Comparison of ENCODE assay signal across 20 cellular contexts in the genomic region with DNA sequence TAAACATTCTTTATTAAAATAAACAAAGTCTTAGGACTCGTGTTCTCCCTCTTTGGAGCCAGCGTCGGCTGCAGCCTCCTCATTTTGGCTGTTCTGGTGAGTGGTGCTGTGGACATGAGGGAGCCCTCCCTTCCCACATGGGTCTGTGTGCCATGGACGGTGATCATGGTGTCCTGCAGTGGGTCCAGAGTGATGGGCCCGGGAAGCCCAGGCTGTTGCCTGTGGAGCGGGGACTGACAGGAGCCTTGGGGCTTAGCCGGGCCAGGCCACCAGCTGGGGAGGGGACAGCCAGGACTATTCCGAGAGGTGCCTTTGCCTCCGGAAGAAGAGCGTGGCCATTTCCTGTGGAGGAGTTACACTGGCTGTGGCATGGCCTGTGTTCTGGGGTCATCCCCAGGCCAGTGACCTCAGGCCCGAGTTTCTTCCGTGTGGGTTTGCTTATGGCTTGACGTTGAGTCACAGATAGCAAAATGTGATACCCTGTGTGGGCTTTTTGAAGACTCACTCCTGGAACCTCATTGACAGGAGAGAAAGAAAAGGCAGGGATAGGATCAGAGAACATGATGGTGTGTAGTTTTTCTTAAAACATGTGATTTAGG.
A peak's percentile ranks its signal among the peaks of the same experiment; 100 is the strongest.
DNase-seq lines count a peak whose midpoint lies in the region; ATAC-seq and TF ChIP-seq lines count a peak whose summit lies in the region.
"Had no signal": no experiment of that assay in that cellular context is flagged by ENCODE, and none has a peak within 500 bp of the region (broad histone marks: within the 10 kb centered on the region; RNA-seq: fewer than 3 reads in every experiment).

No MANE protein-coding gene starts in this region.

- TF ChIP-seq EP300 in transverse colon (IDR thresholded peaks at IDR 0.05; ENCODE audit: low read depth): no peak

- no peaks in the 10 kb centered on the region for H3K27me3 ChIP-seq in transverse colon
- H3K27me3 ChIP-seq: ovary, tibial nerve had no signal

- H3K27ac Mint-ChIP-seq in activated CD8-positive, alpha-beta memory T cell treated with anti-CD3 and anti-CD28 coated beads, Interleukin-2, amount 10 ng/mL, durations not matched to agents 7 days and 5 days: peak overlapping the region; percentile 15
- H3K27ac Mint-ChIP-seq in stimulated activated effector memory CD8-positive, alpha-beta T cell treated with anti-CD3 and anti-CD28 coated beads, Interleukin-12 subunit alpha, Interleukin-12 subunit beta, amount 100 ng/mL, for 72 hours: peak overlapping the region; percentile 81

- 0 out of 2 replicates have a peak overlapping the region, but pooled peaks have one; percentile 16 for H3K27ac ChIP-seq in SK-N-MC
- H3K27ac ChIP-seq in transverse colon: no peak overlapping the region
- H3K27ac ChIP-seq: A549, ovary, tibial nerve had no signal

- H3K9me3 ChIP-seq in SK-N-MC (ENCODE audit: low read depth, low read length) (no peaks in the 10 kb centered on the region), transverse colon (no peaks in the 10 kb centered on the region)
- H3K9me3 ChIP-seq: A549, ovary, tibial nerve had no signal

- no peak for ATAC-seq in activated CD8-positive, alpha-beta memory T cell treated with anti-CD3 and anti-CD28 coated beads, Interleukin-2, amount 10 ng/mL, durations not matched to agents 7 days and 5 days
- no peak for ATAC-seq in stimulated activated effector memory CD8-positive, alpha-beta T cell treated with anti-CD3 and anti-CD28 coated beads, Interleukin-12 subunit alpha, Interleukin-12 subunit beta, amount 100 ng/mL, for 72 hours
- ATAC-seq in GM18868 (IDR thresholded peaks at IDR 0.05; ENCODE audit: unreplicated experiment): no peak
- ATAC-seq: A549, HCT116, PC-3 had no signal

- peaks cover 95% of the 10 kb centered on the region for H3K36me3 ChIP-seq in SK-N-MC (ENCODE audit: insufficient read depth, low read length)
- H3K36me3 ChIP-seq in transverse colon: peaks cover 0 to 12% (median 3%) of the 10 kb centered on the region in 4 donors
- H3K36me3 ChIP-seq: ovary had no signal

- H3K4me3 Mint-ChIP-seq in activated CD8-positive, alpha-beta memory T cell treated with anti-CD3 and anti-CD28 coated beads, Interleukin-2, amount 10 ng/mL, durations not matched to agents 7 days and 5 days: no peak overlapping the region
- no peak overlapping the region for H3K4me3 Mint-ChIP-seq in stimulated activated effector memory CD8-positive, alpha-beta T cell treated with anti-CD3 and anti-CD28 coated beads, Interleukin-12 subunit alpha, Interleukin-12 subunit beta, amount 100 ng/mL, for 72 hours
- H3K4me3 Mint-ChIP-seq: activated naive CD4-positive, alpha-beta T cell treated with anti-CD3 and anti-CD28 coated beads, Interleukin-2, amount 10 ng/mL, durations not matched to agents 7 days and 5 days had no signal

- H3K4me1 ChIP-seq in transverse colon: peaks cover 3 to 15% (median 5%) of the 10 kb centered on the region in 4 donors

- 70 to 87% methylated on average over 2 to 13 of the region's 13 CpGs for WGBS in transverse colon (ENCODE audit: low coverage in 1 of 2), 2 donors

- CTCF ChIA-PET in activated CD8-positive, alpha-beta memory T cell treated with anti-CD3 and anti-CD28 coated beads, Interleukin-2, amount 10 ng/mL, durations not matched to agents 7 days and 5 days (lab: Charles Lee): no interaction called here

- H3K27me3 Mint-ChIP-seq in activated CD8-positive, alpha-beta memory T cell treated with anti-CD3 and anti-CD28 coated beads, Interleukin-2, amount 10 ng/mL, durations not matched to agents 7 days and 5 days: no peaks in the 10 kb centered on the region
- H3K27me3 Mint-ChIP-seq: activated naive CD4-positive, alpha-beta T cell treated with anti-CD3 and anti-CD28 coated beads, Interleukin-2, amount 10 ng/mL, durations not matched to agents 7 days and 5 days had no signal

- no peak overlapping the region for H3K9ac ChIP-seq in SK-N-MC (ENCODE audit: insufficient read length)

- no peak for TF ChIP-seq POLR2A in transverse colon (IDR thresholded peaks at IDR 0.05)

- intact Hi-C loops in transverse colon (cut with DNase I; ENCODE audit: low total_unique reads): loop anchor here (10.0 kb wide), 1 partner anchor 115 kb away; no protein-coding TSS in a partner anchor

- no peak for TF ChIP-seq CTCF in transverse colon (IDR thresholded peaks at IDR 0.05)

- H3K4me3 ChIP-seq in SK-N-MC: no peak overlapping the region
- no peak overlapping the region for H3K4me3 ChIP-seq in transverse colon
- H3K4me3 ChIP-seq: A549, ovary, tibial nerve had no signal

- H3K36me3 Mint-ChIP-seq in activated CD8-positive, alpha-beta memory T cell treated with anti-CD3 and anti-CD28 coated beads, Interleukin-2, amount 10 ng/mL, durations not matched to agents 7 days and 5 days: peaks cover 11% of the 10 kb centered on the region
- H3K36me3 Mint-ChIP-seq in stimulated activated effector memory CD8-positive, alpha-beta T cell treated with anti-CD3 and anti-CD28 coated beads, Interleukin-12 subunit alpha, Interleukin-12 subunit beta, amount 100 ng/mL, for 72 hours: peaks cover 100% of the 10 kb centered on the region

- DNase-seq in activated CD8-positive, alpha-beta memory T cell treated with anti-CD3 and anti-CD28 coated beads, Interleukin-2, amount 10 ng/mL, durations not matched to agents 7 days and 5 days: no peak
- no peak for DNase-seq in activated CD8-positive, alpha-beta memory T cell treated with anti-CD3 and anti-CD28 coated beads, Interleukin-2, amount 50 U/mL, for 48 hours
- DNase-seq in SK-N-MC (ENCODE audit: low read depth, low spot score): no peak
- peak; percentile 15 for DNase-seq in fibroblast of peridontal ligament (ENCODE audit: extremely low read depth)
- no peak for DNase-seq in stimulated activated effector memory CD8-positive, alpha-beta T cell treated with anti-CD3 and anti-CD28 coated beads, Interleukin-12 subunit alpha, Interleukin-12 subunit beta, amount 100 ng/mL, for 72 hours (ENCODE audit: low spot score in 2 of 2)
- no peak for DNase-seq in transverse colon
- DNase-seq in central memory CD4-positive, alpha-beta T cell: no peak
- DNase-seq: activated naive CD4-positive, alpha-beta T cell treated with anti-CD3 and anti-CD28 coated beads, Interleukin-2, amount 10 ng/mL, durations not matched to agents 7 days and 5 days; C1 segment of cervical spinal cord; DMS79; NCI-H1930; NCI-H524; PC-3; stimulated activated CD4-positive, alpha-beta T cell treated with anti-CD3 and anti-CD28 coated beads, Interleukin-4, amount 100 ng/mL, for 24 hours; stimulated activated CD8-positive, alpha-beta memory T cell treated with anti-CD3 and anti-CD28 coated beads, Interleukin-4, amount 100 ng/mL, for 48 hours had no signal

- no peaks in the 10 kb centered on the region for H3K4me1 Mint-ChIP-seq in activated CD8-positive, alpha-beta memory T cell treated with anti-CD3 and anti-CD28 coated beads, Interleukin-2, amount 10 ng/mL, durations not matched to agents 7 days and 5 days
- H3K4me1 Mint-ChIP-seq in stimulated activated effector memory CD8-positive, alpha-beta T cell treated with anti-CD3 and anti-CD28 coated beads, Interleukin-12 subunit alpha, Interleukin-12 subunit beta, amount 100 ng/mL, for 72 hours: peaks cover 27% of the 10 kb centered on the region
- H3K4me1 Mint-ChIP-seq: activated naive CD4-positive, alpha-beta T cell treated with anti-CD3 and anti-CD28 coated beads, Interleukin-2, amount 10 ng/mL, durations not matched to agents 7 days and 5 days had no signal

- in situ Hi-C loops in transverse colon (cut with MboI; ENCODE audit: low pct_ligation_motif_present in 1 of 4, low pct_unique_long_range_greater_than_20kb in 1 of 4, low sequenced_read_pairs in 3 of 4): loop anchor here in 1 of 4 donors (25.0 kb wide), 1 partner anchor 103 kb away; no protein-coding TSS in a partner anchor

- H3K9me3 Mint-ChIP-seq in activated CD8-positive, alpha-beta memory T cell treated with anti-CD3 and anti-CD28 coated beads, Interleukin-2, amount 10 ng/mL, durations not matched to agents 7 days and 5 days (ENCODE audit: low read depth): no peaks in the 10 kb centered on the region
- no peaks in the 10 kb centered on the region for H3K9me3 Mint-ChIP-seq in stimulated activated effector memory CD8-positive, alpha-beta T cell treated with anti-CD3 and anti-CD28 coated beads, Interleukin-12 subunit alpha, Interleukin-12 subunit beta, amount 100 ng/mL, for 72 hours
- H3K9me3 Mint-ChIP-seq: activated naive CD4-positive, alpha-beta T cell treated with anti-CD3 and anti-CD28 coated beads, Interleukin-2, amount 10 ng/mL, durations not matched to agents 7 days and 5 days had no signal
